8 cellular contexts compared by ENCODE assay signal in genomic region chr4:8267077-8267476, GRCh38. TPM values are rescaled to one million over a fixed set of nuclear protein-coding genes. Genes with fewer than 3 reads are reported as not detected.
A peak's percentile ranks its signal among the peaks of the same experiment; 100 is the strongest.
DNase-seq lines count a peak whose midpoint lies in the region; ATAC-seq and TF ChIP-seq lines count a peak whose summit lies in the region.

No MANE protein-coding gene starts in this region.

- peaks cover 8% of the 10 kb centered on the region; the same call in 1 of the 2 replicates for H3K27me3 ChIP-seq in iPS DF 6.9 (ENCODE audit: control insufficient read depth, insufficient read depth, low read length)

- no peak overlapping the region for H3K27ac ChIP-seq in iPS DF 6.9 (ENCODE audit: low read length)

- no peaks in the 10 kb centered on the region for H3K9me3 Mint-ChIP-seq in activated naive CD8-positive, alpha-beta T cell treated with anti-CD3 and anti-CD28 coated beads for 36 hours
- no peaks in the 10 kb centered on the region for H3K9me3 Mint-ChIP-seq in stimulated activated naive B cell treated with anti-CD40 and anti-IgM and Interleukin-4, amounts not matched to agents 10 μg/mL and 1 μg/mL and 100 μg/mL, for 72 hours
- no peaks in the 10 kb centered on the region for H3K9me3 Mint-ChIP-seq in activated T-helper 2 cell treated with anti-CD3 and anti-CD28 coated beads, Interferon-gamma antibody, Interleukin-2, Interleukin-4, amounts not matched to agents 10 μg/mL and 5 μg/mL and 100 μg/mL, durations not matched to agents 14 hours and 24 hours and 36 hours

- peak; percentile 62 for ATAC-seq in GM18498 (IDR thresholded peaks at IDR 0.05; ENCODE audit: unreplicated experiment)
- ATAC-seq in stimulated activated naive B cell treated with anti-CD40 and anti-IgM and Interleukin-4, amounts not matched to agents 10 μg/mL and 1 μg/mL and 100 μg/mL, for 72 hours (replicated peaks), result peak; percentile 70 to 77

- intact Hi-C loops in activated T-helper 2 cell treated with anti-CD3 and anti-CD28 coated beads, Interferon-gamma antibody, Interleukin-2, Interleukin-4, amounts not matched to agents 10 μg/mL and 5 μg/mL and 100 μg/mL, durations not matched to agents 14 hours and 24 hours and 36 hours (cut with micrococcal nuclease), result no loop called here

- DNase-seq in AG09309 (ENCODE audit: low read depth) (no peak), NCI-H2029 (lab: John Stamatoyannopoulos, UW) (peak; percentile 53), iPS DF 6.9 (ENCODE audit: low read depth, low spot score) (peak; percentile 22), ureter (ENCODE audit: low spot score) (no peak)
- DNase-seq in activated naive CD8-positive, alpha-beta T cell treated with anti-CD3 and anti-CD28 coated beads for 36 hours, result peak; percentile 38
- peak; percentile 15 for DNase-seq in stimulated activated naive B cell treated with anti-CD40 and anti-IgM and Interleukin-4, amounts not matched to agents 10 μg/mL and 1 μg/mL and 100 μg/mL, for 72 hours
- no peak for DNase-seq in activated T-helper 2 cell treated with anti-CD3 and anti-CD28 coated beads, Interferon-gamma antibody, Interleukin-2, Interleukin-4, amounts not matched to agents 10 μg/mL and 5 μg/mL and 100 μg/mL, durations not matched to agents 14 hours and 24 hours and 36 hours (ENCODE audit: low spot score)

- no peaks in the 10 kb centered on the region; the same call in 1 of the 2 replicates for H3K36me3 ChIP-seq in iPS DF 6.9 (ENCODE audit: control insufficient read depth, insufficient read depth, low read length)

- H3K4me1 ChIP-seq in iPS DF 6.9 (ENCODE audit: control insufficient read depth, insufficient read depth, low read length), result peaks cover 3% of the 10 kb centered on the region; the same call in 1 of the 2 replicates

- H3K4me3 Mint-ChIP-seq in activated naive CD8-positive, alpha-beta T cell treated with anti-CD3 and anti-CD28 coated beads for 36 hours, result no peak overlapping the region
- no peak overlapping the region for H3K4me3 Mint-ChIP-seq in stimulated activated naive B cell treated with anti-CD40 and anti-IgM and Interleukin-4, amounts not matched to agents 10 μg/mL and 1 μg/mL and 100 μg/mL, for 72 hours
- H3K4me3 Mint-ChIP-seq in activated T-helper 2 cell treated with anti-CD3 and anti-CD28 coated beads, Interferon-gamma antibody, Interleukin-2, Interleukin-4, amounts not matched to agents 10 μg/mL and 5 μg/mL and 100 μg/mL, durations not matched to agents 14 hours and 24 hours and 36 hours (ENCODE audit: low read depth), result no peak overlapping the region

- peaks cover 29% of the 10 kb centered on the region for H3K27me3 Mint-ChIP-seq in activated naive CD8-positive, alpha-beta T cell treated with anti-CD3 and anti-CD28 coated beads for 36 hours
- H3K27me3 Mint-ChIP-seq in stimulated activated naive B cell treated with anti-CD40 and anti-IgM and Interleukin-4, amounts not matched to agents 10 μg/mL and 1 μg/mL and 100 μg/mL, for 72 hours, result peaks cover 44 to 50% of the 10 kb centered on the region in 2 donors
- peaks cover 16% of the 10 kb centered on the region for H3K27me3 Mint-ChIP-seq in activated T-helper 2 cell treated with anti-CD3 and anti-CD28 coated beads, Interferon-gamma antibody, Interleukin-2, Interleukin-4, amounts not matched to agents 10 μg/mL and 5 μg/mL and 100 μg/mL, durations not matched to agents 14 hours and 24 hours and 36 hours (ENCODE audit: low read depth)

- H3K4me3 ChIP-seq in AG09309 (ENCODE audit: control insufficient read depth, low read depth, low read length), result no peak overlapping the region
- no peak overlapping the region for H3K4me3 ChIP-seq in iPS DF 6.9 (ENCODE audit: low read length)

- no CpG with 5 or more reads among the region's 13 CpGs for WGBS in iPS DF 6.9 (ENCODE audit: insufficient coverage, insufficient read length)

- no peaks in the 10 kb centered on the region for H3K36me3 Mint-ChIP-seq in activated naive CD8-positive, alpha-beta T cell treated with anti-CD3 and anti-CD28 coated beads for 36 hours
- no peaks in the 10 kb centered on the region for H3K36me3 Mint-ChIP-seq in stimulated activated naive B cell treated with anti-CD40 and anti-IgM and Interleukin-4, amounts not matched to agents 10 μg/mL and 1 μg/mL and 100 μg/mL, for 72 hours
- H3K36me3 Mint-ChIP-seq in activated T-helper 2 cell treated with anti-CD3 and anti-CD28 coated beads, Interferon-gamma antibody, Interleukin-2, Interleukin-4, amounts not matched to agents 10 μg/mL and 5 μg/mL and 100 μg/mL, durations not matched to agents 14 hours and 24 hours and 36 hours (ENCODE audit: low read depth), result no peaks in the 10 kb centered on the region

- no peaks in the 10 kb centered on the region for H3K4me1 Mint-ChIP-seq in activated naive CD8-positive, alpha-beta T cell treated with anti-CD3 and anti-CD28 coated beads for 36 hours
- H3K4me1 Mint-ChIP-seq in stimulated activated naive B cell treated with anti-CD40 and anti-IgM and Interleukin-4, amounts not matched to agents 10 μg/mL and 1 μg/mL and 100 μg/mL, for 72 hours, result peaks cover 0 to 4% of the 10 kb centered on the region in 2 donors
- H3K4me1 Mint-ChIP-seq in activated T-helper 2 cell treated with anti-CD3 and anti-CD28 coated beads, Interferon-gamma antibody, Interleukin-2, Interleukin-4, amounts not matched to agents 10 μg/mL and 5 μg/mL and 100 μg/mL, durations not matched to agents 14 hours and 24 hours and 36 hours (ENCODE audit: low read depth), result no peaks in the 10 kb centered on the region

- H3K9me3 ChIP-seq in iPS DF 6.9 (ENCODE audit: control insufficient read depth, insufficient read depth, low read length), result no peaks in the 10 kb centered on the region

- H3K27ac Mint-ChIP-seq in activated naive CD8-positive, alpha-beta T cell treated with anti-CD3 and anti-CD28 coated beads for 36 hours, result no peak overlapping the region
- no peak overlapping the region for H3K27ac Mint-ChIP-seq in stimulated activated naive B cell treated with anti-CD40 and anti-IgM and Interleukin-4, amounts not matched to agents 10 μg/mL and 1 μg/mL and 100 μg/mL, for 72 hours
- H3K27ac Mint-ChIP-seq in activated T-helper 2 cell treated with anti-CD3 and anti-CD28 coated beads, Interferon-gamma antibody, Interleukin-2, Interleukin-4, amounts not matched to agents 10 μg/mL and 5 μg/mL and 100 μg/mL, durations not matched to agents 14 hours and 24 hours and 36 hours, result no peak overlapping the region

- peak; percentile 52 for TF ChIP-seq CTCF in AG09309 (IDR thresholded peaks at IDR 0.05; ENCODE audit: control insufficient read depth, insufficient read depth, low read depth, low read length, missing control alignments)

RNA-seq across cellular contexts. Expression of gene HTRA3, which starts 2.5 kb away (rescaled TPM):
- not detected for total RNA-seq in activated naive CD8-positive, alpha-beta T cell treated with anti-CD3 and anti-CD28 coated beads for 36 hours
- total RNA-seq in activated T-helper 2 cell treated with anti-CD3 and anti-CD28 coated beads, Interferon-gamma antibody, Interleukin-2, Interleukin-4, amounts not matched to agents 10 μg/mL and 5 μg/mL and 100 μg/mL, durations not matched to agents 14 hours and 24 hours and 36 hours, result 0.23 TPM in 1 of 2 replicates, not detected in the other
- total RNA-seq in ureter, result 17.5 TPM

Comparison
In these comparisons a context has a peak if more than half of its experiments do, and no peak if none do; other contexts are left out.
1. DNase-seq: peak in NCI-H2029 (single experiment), activated naive CD8-positive, alpha-beta T cell treated with anti-CD3 and anti-CD28 coated beads for 36 hours (single experiment), iPS DF 6.9 (single experiment) and stimulated activated naive B cell treated with anti-CD40 and anti-IgM and Interleukin-4, amounts not matched to agents 10 μg/mL and 1 μg/mL and 100 μg/mL, for 72 hours (single experiment); none in AG09309 (single experiment), activated T-helper 2 cell treated with anti-CD3 and anti-CD28 coated beads, Interferon-gamma antibody, Interleukin-2, Interleukin-4, amounts not matched to agents 10 μg/mL and 5 μg/mL and 100 μg/mL, durations not matched to agents 14 hours and 24 hours and 36 hours (single experiment) and ureter (single experiment).
2. RNA of gene HTRA3, which starts 2.5 kb away (total RNA-seq): 17.5 TPM in ureter (single experiment); 0.23 TPM in activated T-helper 2 cell treated with anti-CD3 and anti-CD28 coated beads, Interferon-gamma antibody, Interleukin-2, Interleukin-4, amounts not matched to agents 10 μg/mL and 5 μg/mL and 100 μg/mL, durations not matched to agents 14 hours and 24 hours and 36 hours and not detected in activated naive CD8-positive, alpha-beta T cell treated with anti-CD3 and anti-CD28 coated beads for 36 hours; every median in the first group is over 10 times any median in the second.